In genomic region chr11:123330948-123331347, GRCh38 we compare ENCODE assay signal across 11 cellular contexts.
DNase-seq lines count a peak whose midpoint lies in the region; ATAC-seq lines count a peak whose summit lies in the region.
"Had no signal": no experiment of that assay in that cellular context is flagged by ENCODE, and none has a peak within 500 bp of the region (broad histone marks: within the 10 kb centered on the region; RNA-seq: fewer than 3 reads in every experiment).

No MANE protein-coding gene starts in this region.

- DNase-seq in Right ventricle myocardium inferior (ENCODE audit: missing footprints) (no peak), cardiac septum (ENCODE audit: low spot score) (no peak), cerebellar cortex (ENCODE audit: low spot score) (peak; percentile 56), right cardiac atrium (no peak), HuH-7.5 (ENCODE audit: low spot score) (no peak)
- DNase-seq: Caco-2, HCEC 1CT, NCI-H1694 had no signal

- no peak overlapping the region for H3K27ac ChIP-seq in right cardiac atrium (ENCODE audit: low read length)

- WGBS in right cardiac atrium = 63% methylated on average over 2 of the region's 2 CpGs

- H3K4me3 ChIP-seq in right cardiac atrium (ENCODE audit: low read length) = no peak overlapping the region

- no peaks in the 10 kb centered on the region for H3K4me1 ChIP-seq in right cardiac atrium (ENCODE audit: control insufficient read depth, insufficient read depth, low read length)
- H3K4me1 ChIP-seq: Caco-2 had no signal

- ATAC-seq in Right ventricle myocardium inferior = peak; percentile 85
- ATAC-seq in right cardiac atrium = peak; percentile 76 to 83
- ATAC-seq in GM19452 (IDR thresholded peaks at IDR 0.05; ENCODE audit: unreplicated experiment) = no peak
- no peak for ATAC-seq in GM19467 (IDR thresholded peaks at IDR 0.05; ENCODE audit: unreplicated experiment)
- no peak for ATAC-seq in HG02981 (IDR thresholded peaks at IDR 0.05; ENCODE audit: unreplicated experiment)

- H3K9me3 ChIP-seq in right cardiac atrium (ENCODE audit: control insufficient read depth, low read length) = no peaks in the 10 kb centered on the region

- intact Hi-C loops in Right ventricle myocardium inferior (cut with DNase I) (no loop called here), cardiac septum (cut with DNase I) (no loop called here), right cardiac atrium (cut with DNase I) (no loop called here)

- no peaks in the 10 kb centered on the region for H3K27me3 ChIP-seq in right cardiac atrium (ENCODE audit: control insufficient read depth, insufficient read depth)

Comparison
In these comparisons a context has a peak if more than half of its experiments do, and no peak if none do; other contexts are left out.
1. ATAC-seq: peak in Right ventricle myocardium inferior (single experiment) and right cardiac atrium (2 of 2); none in GM19452 (single experiment), GM19467 (single experiment) and HG02981 (single experiment).